14 cellular contexts compared by ENCODE assay signal in the genomic region with DNA sequence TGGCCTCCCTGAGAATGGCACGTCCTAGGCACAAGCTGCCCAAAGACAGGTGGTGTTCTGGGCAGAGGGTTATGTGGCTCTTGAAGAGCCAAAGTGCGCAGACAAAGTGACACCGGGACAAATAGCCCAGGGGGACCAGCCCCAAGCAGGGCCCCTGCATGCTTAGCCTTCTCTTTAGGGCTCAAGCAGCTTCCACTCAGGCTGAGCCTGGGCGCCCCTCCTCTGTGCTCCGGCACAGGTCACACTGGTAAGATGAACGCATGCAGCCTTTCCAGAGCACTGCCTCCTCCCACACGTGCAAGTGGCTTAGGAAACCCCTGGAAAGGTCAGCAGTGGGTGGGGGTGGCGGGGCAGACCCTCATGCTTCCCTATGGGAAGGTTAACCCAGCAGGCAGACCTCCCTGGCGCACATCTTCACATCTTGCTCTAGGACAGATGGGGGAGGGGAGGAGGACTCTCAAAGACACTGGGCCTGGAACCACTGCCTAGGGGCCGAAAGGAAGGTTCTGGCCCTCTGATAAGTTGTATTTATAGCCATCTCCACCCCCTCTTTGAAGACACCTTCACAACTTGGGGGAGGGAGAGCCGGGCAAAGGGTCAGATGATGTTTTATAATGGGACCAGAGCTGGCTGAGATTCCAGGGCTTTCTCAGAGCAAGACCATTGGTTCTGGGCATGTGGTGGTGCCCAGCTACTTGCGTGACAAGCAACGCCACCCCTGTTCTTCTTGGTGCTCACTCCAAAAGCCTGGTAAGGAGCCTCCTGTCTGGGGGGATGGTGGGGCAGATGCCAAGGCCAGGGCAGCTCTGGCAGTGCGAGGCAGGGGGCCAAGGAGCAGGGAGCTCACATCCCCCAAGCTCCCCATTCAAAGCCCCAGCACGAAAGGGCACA. TPM values are rescaled to one million over a fixed set of nuclear protein-coding genes. Genes with fewer than 3 reads are reported as not detected.
DNase-seq lines count a peak whose midpoint lies in the region; ATAC-seq and TF ChIP-seq lines count a peak whose summit lies in the region.
"Had no signal": no experiment of that assay in that cellular context is flagged by ENCODE, and none has a peak within 500 bp of the region (broad histone marks: within the 10 kb centered on the region; RNA-seq: fewer than 3 reads in every experiment).

No MANE protein-coding gene starts in this region.

- peak overlapping the region; percentile 66 to 100 (median 67) for H3K9ac ChIP-seq in skeletal muscle tissue (ENCODE audit: low read depth in 1 of 3, low read length in 3 of 3)

- peaks cover 100% of the 10 kb centered on the region for H3K4me1 ChIP-seq in left ventricle myocardium inferior
- peaks cover 62 to 92% (median 81%) of the 10 kb centered on the region in 3 donors for H3K4me1 ChIP-seq in skeletal muscle tissue (ENCODE audit: control insufficient read depth in 3 of 3, insufficient read depth in 3 of 3, low read length in 3 of 3)
- H3K4me1 ChIP-seq in HAP-1, result peaks cover 3% of the 10 kb centered on the region

- ATAC-seq in T-helper 17 cell (no peak), HG02623 (IDR thresholded peaks at IDR 0.05; ENCODE audit: unreplicated experiment) (no peak)
- ATAC-seq: PC-3 had no signal

- intact Hi-C loops in left ventricle myocardium inferior (cut with micrococcal nuclease), result no loop called here

- H3K27ac ChIP-seq in left ventricle myocardium inferior (replicated peaks) (peak overlapping the region; percentile 100), skeletal muscle tissue (ENCODE audit: low read depth, low read length) (peak overlapping the region; percentile 71)
- H3K27ac ChIP-seq: epithelial cell of prostate had no signal

- peaks cover 80% of the 10 kb centered on the region for H3K36me3 ChIP-seq in left ventricle myocardium inferior
- H3K36me3 ChIP-seq in skeletal muscle tissue (ENCODE audit: control insufficient read depth in 3 of 3, insufficient read depth in 3 of 3, low read length in 3 of 3), result peaks cover 62 to 72% (median 71%) of the 10 kb centered on the region in 3 donors
- H3K36me3 ChIP-seq in HAP-1 (replicated peaks), result peaks cover 59% of the 10 kb centered on the region

- no peak overlapping the region for H3K4me3 Mint-ChIP-seq in T-helper 17 cell

- no peaks in the 10 kb centered on the region for H3K9me3 ChIP-seq in T-helper 17 cell (ENCODE audit: control insufficient read depth, low read length, poor library complexity, severe bottlenecking)
- H3K9me3 ChIP-seq in left ventricle myocardium inferior (replicated peaks), result no peaks in the 10 kb centered on the region
- no peaks in the 10 kb centered on the region for H3K9me3 ChIP-seq in skeletal muscle tissue (ENCODE audit: control insufficient read depth in 3 of 3, low read length in 3 of 3)
- H3K9me3 ChIP-seq in HAP-1, result no peaks in the 10 kb centered on the region

- TF ChIP-seq CTCF in left ventricle myocardium inferior (IDR thresholded peaks at IDR 0.05; ENCODE audit: borderline replicate concordance), result no peak

- H3K4me1 Mint-ChIP-seq in T-helper 17 cell, result peaks cover 24% of the 10 kb centered on the region

- no peaks in the 10 kb centered on the region for H3K27me3 ChIP-seq in left ventricle myocardium inferior (ENCODE audit: low read depth)
- no peaks in the 10 kb centered on the region for H3K27me3 ChIP-seq in skeletal muscle tissue (ENCODE audit: control insufficient read depth in 3 of 3, insufficient read depth in 3 of 3, low read length in 3 of 3)
- H3K27me3 ChIP-seq in HAP-1 (ENCODE audit: low read depth), result no peaks in the 10 kb centered on the region

- no peaks in the 10 kb centered on the region for H3K36me3 Mint-ChIP-seq in T-helper 17 cell (ENCODE audit: low read depth)

- no peaks in the 10 kb centered on the region for H3K27me3 Mint-ChIP-seq in T-helper 17 cell

- H3K4me3 ChIP-seq in left ventricle myocardium inferior (peak overlapping the region; percentile 97), skeletal muscle tissue (ENCODE audit: low read length in 3 of 3) (peak overlapping the region; percentile 56 to 76 (median 56)), HAP-1 (no peak overlapping the region)

- in situ Hi-C loops in HAP-1 (cut with MboI; ENCODE audit: low sequenced_read_pairs), result no loop called here

- H3K27ac Mint-ChIP-seq in T-helper 17 cell, result peak overlapping the region; percentile 16

- DNase-seq in ELF-1 (ENCODE audit: low read depth, low spot score) (peak; percentile 80), T-helper 17 cell (no peak), left ventricle myocardium inferior (no peak), HAP-1 (ENCODE audit: low spot score in 2 of 2) (no peak), DMS79 treated with DMSO at 0.1 percent for 48 hours (lab: John Stamatoyannopoulos, UW) (no peak)
- DNase-seq: activated CD8-positive, alpha-beta memory T cell treated with anti-CD3 and anti-CD28 coated beads for 24 hours; DMS53; NCI-H748 treated with DMSO at 0.1 percent for 48 hours; PC-3; stimulated activated CD4-positive, alpha-beta T cell treated with anti-CD3 and anti-CD28 coated beads, Interleukin-2, amount 100 ng/mL, for 24 hours had no signal

RNA-seq across cellular contexts. Expression of a gene that starts 5.5 kb away (rescaled TPM):
- total RNA-seq in T-helper 17 cell (10 to 100 TPM; 26.1 to 33.8 TPM), left ventricle myocardium inferior (83.7 TPM), skeletal muscle tissue (27.1 TPM)

RNA-seq across cellular contexts. Expression of a gene that starts 16.4 kb away (rescaled TPM):
- total RNA-seq in T-helper 17 cell, result 1 to 10 TPM; 5.9 to 8.0 TPM
- total RNA-seq in left ventricle myocardium inferior, result 6.8 TPM
- 17.7 TPM for total RNA-seq in skeletal muscle tissue

RNA-seq across cellular contexts. Expression of a gene that starts 17.3 kb away (rescaled TPM):
- total RNA-seq in T-helper 17 cell, result 10 to 100 TPM; 34.0 to 34.2 TPM
- total RNA-seq in left ventricle myocardium inferior, result 12.9 TPM
- total RNA-seq in skeletal muscle tissue, result 10.4 TPM

RNA-seq across cellular contexts. Expression of a gene that starts 27.5 kb away (rescaled TPM):
- total RNA-seq in T-helper 17 cell (10 to 100 TPM; 13.3 to 14.0 TPM), left ventricle myocardium inferior (14.9 TPM), skeletal muscle tissue (25.6 TPM)

RNA-seq across cellular contexts. Expression of a gene that starts 42.0 kb away (rescaled TPM):
- total RNA-seq in T-helper 17 cell, result not detected
- not detected for total RNA-seq in left ventricle myocardium inferior
- 5.7 TPM for total RNA-seq in skeletal muscle tissue
- total RNA-seq: lung microvascular endothelial cell, PC-3 had no signal
